12 cellular contexts compared by ENCODE assay signal in the genomic region with DNA sequence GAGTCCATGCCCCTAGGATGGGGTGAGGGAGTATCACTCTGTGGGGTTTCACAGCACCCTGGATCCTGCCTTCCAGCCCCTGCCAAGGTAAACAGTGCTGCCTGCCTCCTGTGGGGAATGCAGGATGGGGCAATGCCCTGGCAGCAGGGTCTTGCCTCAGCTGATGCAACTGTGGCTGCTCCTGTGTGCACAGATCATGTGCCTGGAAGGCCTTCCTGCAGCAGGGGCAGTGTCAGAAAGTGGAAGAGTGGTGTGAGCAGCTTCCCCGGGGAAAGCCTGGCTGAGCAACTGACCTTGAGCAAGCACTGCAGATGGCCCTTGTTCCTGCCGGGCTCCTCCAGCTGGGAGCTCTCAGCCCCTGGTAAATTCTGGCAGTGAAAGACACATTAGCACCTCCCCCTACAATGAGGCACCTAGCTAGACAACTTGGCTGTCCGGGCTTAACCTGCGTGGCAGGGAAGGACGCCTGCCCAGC. TPM values are rescaled to one million over a fixed set of nuclear protein-coding genes. Genes with fewer than 3 reads are reported as not detected.
DNase-seq lines count a peak whose midpoint lies in the region; ATAC-seq and TF ChIP-seq lines count a peak whose summit lies in the region.
"Had no signal": no experiment of that assay in that cellular context is flagged by ENCODE, and none has a peak within 500 bp of the region (broad histone marks: within the 10 kb centered on the region; RNA-seq: fewer than 3 reads in every experiment).

No MANE protein-coding gene starts in this region.

- WGBS in esophagus squamous epithelium, 2 donors: no CpG with 5 or more reads among the region's 5 CpGs

- TF ChIP-seq POLR2A in esophagus squamous epithelium (IDR thresholded peaks at IDR 0.05): no peak
- TF ChIP-seq POLR2A in GM18505 (IDR thresholded peaks at IDR 0.05; ENCODE audit: borderline replicate concordance, extremely low read depth, insufficient read depth, insufficient read length): no peak

- peak; percentile 58 for DNase-seq in cerebellar cortex (ENCODE audit: low spot score)
- DNase-seq in lower lobe of right lung: peak; percentile 56
- DNase-seq in esophagus squamous epithelium (lab: John Stamatoyannopoulos, UW): no peak
- no peak for DNase-seq in stimulated activated CD4-positive, alpha-beta T cell treated with anti-CD3 and anti-CD28 coated beads, Interleukin-2, amount 100 ng/mL, for 48 hours
- DNase-seq in stimulated activated CD4-positive, alpha-beta T cell treated with anti-CD3 and anti-CD28 coated beads, Interleukin-4, amount 100 ng/mL, for 24 hours: no peak
- DNase-seq: DMS79, SIG-M5 had no signal

- H3K4me3 ChIP-seq in ACC112 (ENCODE audit: low read depth, low read length) (no peak overlapping the region), HEK293 (ENCODE audit: low read depth, low read length) (no peak overlapping the region), lower lobe of right lung (no peak overlapping the region), esophagus squamous epithelium (no peak overlapping the region)
- H3K4me3 ChIP-seq: skin epidermis, uterus had no signal

- peak overlapping the region; percentile 64 for H3K27ac ChIP-seq in ACC112 (ENCODE audit: low read depth, low read length)
- H3K27ac ChIP-seq in HEK293 (ENCODE audit: extremely low read depth, low read depth, low read length): no peak overlapping the region
- H3K27ac ChIP-seq in lower lobe of right lung: peak overlapping the region; percentile 20
- peak overlapping the region in 2 of 4 donors; percentile 48 to 69 for H3K27ac ChIP-seq in esophagus squamous epithelium
- H3K27ac ChIP-seq: uterus had no signal

- intact Hi-C loops in lower lobe of right lung (cut with DNase I) (no loop called here), esophagus squamous epithelium (cut with DNase I) (no loop called here)

- H3K27me3 ChIP-seq in ACC112 (ENCODE audit: insufficient read depth, low read length) (no peaks in the 10 kb centered on the region), lower lobe of right lung (ENCODE audit: low read depth) (no peaks in the 10 kb centered on the region), esophagus squamous epithelium (no peaks in the 10 kb centered on the region)
- H3K27me3 ChIP-seq: uterus had no signal

- POLR2A ChIA-PET in HEK293 (lab: Yijun Ruan, JAX): interaction anchor here (0.6 to 4.0 kb wide), 3 partner anchors 9 to 202 kb away, joined by 3 to 15 read pairs (median 6); partner anchors contain the start of genes SOAT1 and TOR3A

- H3K79me2 ChIP-seq in ACC112 (ENCODE audit: control insufficient read depth, insufficient read depth, low read length, unreplicated experiment): no peaks in the 10 kb centered on the region

- peaks cover 5% of the 10 kb centered on the region; the same call in 1 of the 2 replicates for H3K36me3 ChIP-seq in ACC112 (ENCODE audit: insufficient read depth, low read length)
- H3K36me3 ChIP-seq in HEK293 (ENCODE audit: control insufficient read depth in 2 of 2, insufficient read depth in 1 of 2, low read length in 2 of 2): peaks cover 7 to 91% of the 10 kb centered on the region in 2 experiments
- H3K36me3 ChIP-seq in lower lobe of right lung: peaks cover 91% of the 10 kb centered on the region
- H3K36me3 ChIP-seq in esophagus squamous epithelium: peaks cover 0 to 100% (median 30%) of the 10 kb centered on the region in 3 donors
- H3K36me3 ChIP-seq: uterus had no signal

- H3K9me3 ChIP-seq in HEK293 (ENCODE audit: control insufficient read depth, insufficient read depth, low read depth, low read length): no peaks in the 10 kb centered on the region
- no peaks in the 10 kb centered on the region for H3K9me3 ChIP-seq in lower lobe of right lung
- no peaks in the 10 kb centered on the region for H3K9me3 ChIP-seq in esophagus squamous epithelium
- H3K9me3 ChIP-seq: uterus had no signal

- peaks cover 20% of the 10 kb centered on the region for H3K4me1 ChIP-seq in ACC112 (ENCODE audit: control insufficient read depth, insufficient read depth, low read length, unreplicated experiment)
- H3K4me1 ChIP-seq in HEK293 (ENCODE audit: control insufficient read depth, insufficient read depth, low read length): no peaks in the 10 kb centered on the region
- H3K4me1 ChIP-seq in lower lobe of right lung: peaks cover 40% of the 10 kb centered on the region
- H3K4me1 ChIP-seq in esophagus squamous epithelium: peaks cover 0 to 41% (median 13%) of the 10 kb centered on the region in 3 donors

- TF ChIP-seq CTCF in HEK293 (tag by site-specific recombination; IDR thresholded peaks at IDR 0.05) (no peak), lower lobe of right lung (IDR thresholded peaks at IDR 0.05) (no peak), esophagus squamous epithelium (IDR thresholded peaks at IDR 0.05) (no peak)

- H2AFZ ChIP-seq in ACC112 (ENCODE audit: low read length, unreplicated experiment): no peak overlapping the region

- CTCF ChIA-PET in HEK293 (lab: Yijun Ruan, JAX): interaction anchor here (0.6 to 1.1 kb wide), 2 partner anchors 17 to 29 kb away, joined by 3 read pairs; no protein-coding TSS in a partner anchor

- peak; percentile 57 to 63 for ATAC-seq in lower lobe of right lung
- no peak for ATAC-seq in GM18505 (IDR thresholded peaks at IDR 0.05; ENCODE audit: unreplicated experiment)

TF ChIP-seq in HEK293, 187 proteins besides CTCF, POLR2A, EP300 and RAD21 (continues in another document):
- peak; percentile 87 for TF ChIP-seq ZBTB48 (tag by site-specific recombination; IDR thresholded peaks at IDR 0.05)
- no peak for TF ChIP-seq ZSCAN18 (tag by site-specific recombination; IDR thresholded peaks at IDR 0.05)
- TF ChIP-seq, protein P1, sequence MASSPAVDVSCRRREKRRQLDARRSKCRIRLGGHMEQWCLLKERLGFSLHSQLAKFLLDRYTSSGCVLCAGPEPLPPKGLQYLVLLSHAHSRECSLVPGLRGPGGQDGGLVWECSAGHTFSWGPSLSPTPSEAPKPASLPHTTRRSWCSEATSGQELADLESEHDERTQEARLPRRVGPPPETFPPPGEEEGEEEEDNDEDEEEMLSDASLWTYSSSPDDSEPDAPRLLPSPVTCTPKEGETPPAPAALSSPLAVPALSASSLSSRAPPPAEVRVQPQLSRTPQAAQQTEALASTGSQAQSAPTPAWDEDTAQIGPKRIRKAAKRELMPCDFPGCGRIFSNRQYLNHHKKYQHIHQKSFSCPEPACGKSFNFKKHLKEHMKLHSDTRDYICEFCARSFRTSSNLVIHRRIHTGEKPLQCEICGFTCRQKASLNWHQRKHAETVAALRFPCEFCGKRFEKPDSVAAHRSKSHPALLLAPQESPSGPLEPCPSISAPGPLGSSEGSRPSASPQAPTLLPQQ (tag by site-specific recombination; IDR thresholded peaks at IDR 0.05): peak; percentile 60; the same call in 1 of the 2 replicates
- TF ChIP-seq SCRT2 (tag by site-specific recombination; IDR thresholded peaks at IDR 0.05): 0 out of 2 replicates have a peak, but pooled peaks have one; percentile 14
- peak; percentile 65; the same call in 1 of the 2 replicates for TF ChIP-seq ZBTB20 (tag by site-specific recombination; IDR thresholded peaks at IDR 0.05)
- TF ChIP-seq ZNF555 (tag by site-specific recombination; conservative IDR thresholded peaks at IDR 0.05): no peak
- no peak for TF ChIP-seq KLF9 (tag by site-specific recombination; IDR thresholded peaks at IDR 0.05; ENCODE audit: low read depth)
- no peak for TF ChIP-seq ZNF112 (tag by site-specific recombination; IDR thresholded peaks at IDR 0.05)
- TF ChIP-seq ZNF423 (tag by site-specific recombination; IDR thresholded peaks at IDR 0.05): peak; percentile 53; the same call in 1 of the 2 replicates
- no peak for TF ChIP-seq ZNF549 (tag by site-specific recombination; IDR thresholded peaks at IDR 0.05)
- peak; percentile 79 for TF ChIP-seq GLIS1 (tag by site-specific recombination; IDR thresholded peaks at IDR 0.05)
- TF ChIP-seq PATZ1 (tag by site-specific recombination; IDR thresholded peaks at IDR 0.05): peak; percentile 48
- peak; percentile 74 for TF ChIP-seq ZBTB17 (tag by site-specific recombination; IDR thresholded peaks at IDR 0.05)
- no peak for TF ChIP-seq ZNF114 (tag by site-specific recombination; IDR thresholded peaks at IDR 0.05)

RNA-seq across cellular contexts. Expression of gene TOR3A, which starts 9.9 kb away (rescaled TPM):
- total RNA-seq in lower lobe of right lung (24.3 TPM), esophagus squamous epithelium (10 to 100 TPM; 31.9 to 48.8 (median 34.4) TPM)

Comparison
In these comparisons a context has a peak if more than half of its experiments do, and no peak if none do; other contexts are left out.
1. DNase-seq: peak in cerebellar cortex (single experiment) and lower lobe of right lung (single experiment); none in esophagus squamous epithelium (single experiment), stimulated activated CD4-positive, alpha-beta T cell treated with anti-CD3 and anti-CD28 coated beads, Interleukin-2, amount 100 ng/mL, for 48 hours (0 of 2) and stimulated activated CD4-positive, alpha-beta T cell treated with anti-CD3 and anti-CD28 coated beads, Interleukin-4, amount 100 ng/mL, for 24 hours (single experiment).